1 cellular context compared by ENCODE assay signal in genomic region chr6:41193171-41193734, GRCh38.
TF ChIP-seq lines count a peak whose summit lies in the region.

No MANE protein-coding gene starts in this region.

TF ChIP-seq in K562, 482 proteins besides CTCF, POLR2A, EP300 and RAD21:
- no peak for TF ChIP-seq GABPB1 (CRISPR knock-in tag; IDR thresholded peaks at IDR 0.05)
